Comparison of ENCODE assay signal across 28 cellular contexts in genomic region chr2:15654727-15655073, GRCh38.
"Had no signal": no experiment of that assay in that cellular context is flagged by ENCODE, and none has a peak within 500 bp of the region (broad histone marks: within the 10 kb centered on the region; RNA-seq: fewer than 3 reads in every experiment).

No MANE protein-coding gene starts in this region.

- FAIRE-seq: colon, endometrium, endothelial cell of umbilical vein, frontal cortex had no signal

- H3K36me3 ChIP-seq: colonic mucosa, esophagus muscularis mucosa, esophagus squamous epithelium, gastrocnemius medialis, gastroesophageal sphincter, heart left ventricle, heart right ventricle had no signal

- H3K4me1 ChIP-seq: colonic mucosa, esophagus squamous epithelium, foreskin keratinocyte, gastrocnemius medialis, gastroesophageal sphincter, heart left ventricle had no signal

- H3K27me3 ChIP-seq: colonic mucosa, dorsolateral prefrontal cortex, esophagus muscularis mucosa, esophagus squamous epithelium, gastrocnemius medialis, gastroesophageal sphincter, heart left ventricle, heart right ventricle had no signal

- ATAC-seq: effector memory CD8-positive, alpha-beta T cell; esophagus mucosa; foreskin keratinocyte; gastrocnemius medialis; gastroesophageal sphincter; heart left ventricle had no signal

- H3K4me3 ChIP-seq: colonic mucosa, coronary artery, dorsolateral prefrontal cortex, esophagus muscularis mucosa, esophagus squamous epithelium, gastrocnemius medialis, gastroesophageal sphincter, heart left ventricle, heart right ventricle had no signal

- H3K27ac ChIP-seq: colonic mucosa, coronary artery, dorsolateral prefrontal cortex, epithelial cell of prostate, esophagus muscularis mucosa, esophagus squamous epithelium, foreskin keratinocyte, gastrocnemius medialis, gastroesophageal sphincter, heart left ventricle, heart right ventricle had no signal

- DNase-seq: colonic mucosa; cortex of kidney; dermis blood vessel endothelial cell; dorsolateral prefrontal cortex; effector CD4-positive, alpha-beta T cell; effector CD8-positive, alpha-beta T cell; effector memory CD4-positive, alpha-beta T cell; effector memory CD8-positive, alpha-beta T cell; endodermal cell; erythroblast; esophagus squamous epithelium; foreskin fibroblast; foreskin keratinocyte; foreskin melanocyte; gastrocnemius medialis; glutamatergic neuron; head of caudate nucleus; heart left ventricle; heart right ventricle had no signal

- H3K9me3 ChIP-seq: colonic mucosa, esophagus muscularis mucosa, esophagus squamous epithelium, gastrocnemius medialis, gastroesophageal sphincter, heart left ventricle, heart right ventricle had no signal
